Comparison of ENCODE assay signal across 15 cellular contexts in genomic region chr5:148956632-148957385, GRCh38.
DNase-seq lines count a peak whose midpoint lies in the region; ATAC-seq and TF ChIP-seq lines count a peak whose summit lies in the region.
"Had no signal": no experiment of that assay in that cellular context is flagged by ENCODE, and none has a peak within 500 bp of the region (broad histone marks: within the 10 kb centered on the region; RNA-seq: fewer than 3 reads in every experiment).

No MANE protein-coding gene starts in this region.

- H3K4me3 ChIP-seq in Karpas-422 (ENCODE audit: low read length) (peak overlapping the region; percentile 16; the same call in 1 of the 2 replicates), lower lobe of right lung (no peak overlapping the region), right lobe of liver (no peak overlapping the region)
- H3K4me3 ChIP-seq: ascending aorta, HAP-1, sigmoid colon had no signal

- H3K9me2 ChIP-seq in Karpas-422 (replicated peaks; ENCODE audit: insufficient read depth, low read length), result no peaks in the 10 kb centered on the region

- no peaks in the 10 kb centered on the region for H3K79me2 ChIP-seq in Karpas-422 (ENCODE audit: low read length)

- DNase-seq in ELF-1 (ENCODE audit: low read depth, low spot score) (peak; percentile 44), Karpas-422 (no peak), cerebellum (ENCODE audit: low spot score) (peak; percentile 84), lower lobe of right lung (no peak), right lobe of liver (no peak), NCI-H128 (lab: John Stamatoyannopoulos, UW; ENCODE audit: unreplicated experiment) (no peak)
- DNase-seq: activated CD4-positive, alpha-beta T cell treated with anti-CD3 and anti-CD28 coated beads for 1 hour; GF-D8; Right ventricle myocardium superior; sigmoid colon had no signal

- H3K27me3 ChIP-seq in Karpas-422 (ENCODE audit: low read length) (no peaks in the 10 kb centered on the region), lower lobe of right lung (ENCODE audit: low read depth) (no peaks in the 10 kb centered on the region), right lobe of liver (no peaks in the 10 kb centered on the region)
- H3K27me3 ChIP-seq: ascending aorta, sigmoid colon had no signal

- no peaks in the 10 kb centered on the region for H4K20me1 ChIP-seq in Karpas-422 (ENCODE audit: insufficient read depth, low read depth, low read length)

- TF ChIP-seq POLR2A in right lobe of liver (IDR thresholded peaks at IDR 0.05), result no peak

- H3K4me1 ChIP-seq in Karpas-422 (ENCODE audit: low read length), result peaks cover 47% of the 10 kb centered on the region
- peaks cover 16% of the 10 kb centered on the region for H3K4me1 ChIP-seq in lower lobe of right lung
- H3K4me1 ChIP-seq in right lobe of liver, result peaks cover 0 to 9% (median 4%) of the 10 kb centered on the region in 4 donors
- H3K4me1 ChIP-seq: ascending aorta, HAP-1, sigmoid colon had no signal

- H2AFZ ChIP-seq in Karpas-422 (ENCODE audit: low read length), result no peak overlapping the region

- H3K4me2 ChIP-seq in Karpas-422 (ENCODE audit: low read depth, low read length, poor library complexity, severe bottlenecking), result peak overlapping the region; percentile 31

- TF ChIP-seq CTCF in lower lobe of right lung (IDR thresholded peaks at IDR 0.05) (no peak), right lobe of liver (IDR thresholded peaks at IDR 0.05) (no peak)

- H3K27ac ChIP-seq in Karpas-422 (ENCODE audit: low read length) (no peak overlapping the region), lower lobe of right lung (peak overlapping the region; percentile 21), right lobe of liver (no peak overlapping the region)
- H3K27ac ChIP-seq: ascending aorta, sigmoid colon had no signal

- intact Hi-C loops in lower lobe of right lung (cut with DNase I) (no loop called here), right lobe of liver (cut with DNase I) (loop anchor here (10.0 kb wide), 1 partner anchor 212 kb away; no protein-coding TSS in a partner anchor)

- H3K36me3 ChIP-seq in Karpas-422 (ENCODE audit: insufficient read depth, low read length), result no peaks in the 10 kb centered on the region
- no peaks in the 10 kb centered on the region for H3K36me3 ChIP-seq in lower lobe of right lung
- no peaks in the 10 kb centered on the region for H3K36me3 ChIP-seq in right lobe of liver
- H3K36me3 ChIP-seq: ascending aorta, HAP-1, sigmoid colon had no signal

- H3K9me3 ChIP-seq in Karpas-422 (ENCODE audit: low read length), result no peaks in the 10 kb centered on the region
- no peaks in the 10 kb centered on the region for H3K9me3 ChIP-seq in lower lobe of right lung
- H3K9me3 ChIP-seq in right lobe of liver, result no peaks in the 10 kb centered on the region
- H3K9me3 ChIP-seq: ascending aorta, Caco-2, HAP-1, sigmoid colon had no signal

- peak; percentile 81 to 87 for ATAC-seq in lower lobe of right lung
- ATAC-seq in right lobe of liver, result no peak
- ATAC-seq in SK-N-SH treated with all-trans-retinoic acid at 6 μM for 48 hours, result no peak
- no peak for ATAC-seq in GM19035 (IDR thresholded peaks at IDR 0.05; ENCODE audit: unreplicated experiment)

- H3K9ac ChIP-seq in Karpas-422 (ENCODE audit: low read length), result peak overlapping the region; percentile 11; the same call in 1 of the 2 replicates

- 100% methylated on average over 1 of the region's 3 CpGs for WGBS in right lobe of liver (ENCODE audit: insufficient coverage, low coverage, low lambda C conversion rate, missing lambda C conversion rate)

TF ChIP-seq in SK-N-SH treated with all-trans-retinoic acid at 6 μM for 48 hours, 23 proteins besides CTCF, POLR2A, EP300 and RAD21:
- TF ChIP-seq ZNF565 (CRISPR knock-in tag; conservative IDR thresholded peaks at IDR 0.05; ENCODE audit: low read depth) (no peak), ZC3H10 (CRISPR knock-in tag; IDR thresholded peaks at IDR 0.05) (no peak), TOX (CRISPR knock-in tag; IDR thresholded peaks at IDR 0.05; ENCODE audit: borderline replicate concordance) (no peak)

Comparison
In these comparisons a context has a peak if more than half of its experiments do, and no peak if none do; other contexts are left out.
1. DNase-seq: peak in ELF-1 (single experiment) and cerebellum (single experiment); none in Karpas-422 (single experiment), lower lobe of right lung (single experiment), right lobe of liver (0 of 3) and NCI-H128 (single experiment).
2. ATAC-seq: peak in lower lobe of right lung (2 of 2); none in right lobe of liver (0 of 4), SK-N-SH treated with all-trans-retinoic acid at 6 μM for 48 hours (single experiment) and GM19035 (single experiment).